Comparison of ENCODE assay signal across 7 cellular contexts in the genomic region with DNA sequence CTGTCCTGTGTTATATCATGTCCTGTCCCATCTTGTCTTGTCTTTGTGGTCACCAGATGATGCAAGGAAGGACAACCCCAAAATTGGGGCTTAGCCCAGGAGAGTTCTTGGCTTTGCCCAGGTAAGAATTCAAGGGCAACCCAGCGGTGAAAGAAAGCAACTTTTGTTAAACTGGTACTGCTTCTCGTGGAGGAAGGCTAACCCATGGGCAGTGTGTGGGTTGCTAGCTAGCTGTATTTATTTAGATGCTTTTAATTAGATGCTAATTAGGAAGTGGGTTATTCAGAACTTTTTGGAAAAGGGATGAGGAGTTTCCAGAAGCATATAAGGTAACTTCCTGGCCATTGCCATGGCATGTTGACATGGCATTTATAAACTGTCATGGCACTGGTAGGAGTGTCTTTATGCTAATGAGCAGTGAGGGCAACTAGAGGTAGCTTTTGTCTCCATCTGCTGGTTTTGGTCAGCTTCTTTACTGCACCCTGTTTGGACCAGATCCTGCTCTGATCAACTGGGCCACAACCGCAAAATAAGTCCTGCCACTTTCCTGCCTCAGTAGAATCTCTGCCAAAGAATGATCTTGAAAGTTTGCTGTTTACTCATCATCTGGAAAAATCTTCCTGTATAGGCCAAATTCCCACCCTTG.
A peak's percentile ranks its signal among the peaks of the same experiment; 100 is the strongest.
DNase-seq lines count a peak whose midpoint lies in the region; ATAC-seq lines count a peak whose summit lies in the region.
"Not testable (repeated sequence)": the region's sequence is repeated elsewhere in the genome, so short reads cannot be mapped to it uniquely, and the experiment has no call there.

No MANE protein-coding gene starts in this region.

- intact Hi-C loops in right cardiac atrium (cut with DNase I), result not testable (repeated sequence)

- H3K27me3 ChIP-seq in right cardiac atrium (ENCODE audit: control insufficient read depth, insufficient read depth), result not testable (repeated sequence)

- ATAC-seq in GM18502 (IDR thresholded peaks at IDR 0.05; ENCODE audit: poor library complexity, unreplicated experiment) (peak; percentile 71), GM19468 (IDR thresholded peaks at IDR 0.05; ENCODE audit: extremely low read depth, unreplicated experiment) (peak; percentile 76), HG03108 (IDR thresholded peaks at IDR 0.05; ENCODE audit: unreplicated experiment) (peak; percentile 63), T-helper 17 cell (peak; percentile 97), right cardiac atrium (peak; percentile 52 to 73)
- ATAC-seq in activated naive CD8-positive, alpha-beta T cell treated with anti-CD3 and anti-CD28 coated beads, Interleukin-2, amount 50 U/mL, for 24 hours, result peak; percentile 87
- peak; percentile 99 for ATAC-seq in naive thymus-derived CD8-positive, alpha-beta T cell

- not testable (repeated sequence) for DNase-seq in T-helper 17 cell; activated naive CD8-positive, alpha-beta T cell treated with anti-CD3 and anti-CD28 coated beads, Interleukin-2, amount 50 U/mL, for 24 hours; right cardiac atrium; naive thymus-derived CD8-positive, alpha-beta T cell

- not testable (repeated sequence) for H3K27ac Mint-ChIP-seq in T-helper 17 cell; activated naive CD8-positive, alpha-beta T cell treated with anti-CD3 and anti-CD28 coated beads, Interleukin-2, amount 50 U/mL, for 24 hours; naive thymus-derived CD8-positive, alpha-beta T cell

- not testable (repeated sequence) for H3K9me3 Mint-ChIP-seq in activated naive CD8-positive, alpha-beta T cell treated with anti-CD3 and anti-CD28 coated beads, Interleukin-2, amount 50 U/mL, for 24 hours; naive thymus-derived CD8-positive, alpha-beta T cell

- H3K4me3 ChIP-seq in right cardiac atrium (ENCODE audit: low read length), result not testable (repeated sequence)

- H3K9me3 ChIP-seq in T-helper 17 cell (ENCODE audit: control insufficient read depth, low read length, poor library complexity, severe bottlenecking); right cardiac atrium (ENCODE audit: control insufficient read depth, low read length): not testable (repeated sequence)

- not testable (repeated sequence) for H3K4me3 Mint-ChIP-seq in T-helper 17 cell; activated naive CD8-positive, alpha-beta T cell treated with anti-CD3 and anti-CD28 coated beads, Interleukin-2, amount 50 U/mL, for 24 hours; naive thymus-derived CD8-positive, alpha-beta T cell

- H3K27me3 Mint-ChIP-seq in T-helper 17 cell; activated naive CD8-positive, alpha-beta T cell treated with anti-CD3 and anti-CD28 coated beads, Interleukin-2, amount 50 U/mL, for 24 hours; naive thymus-derived CD8-positive, alpha-beta T cell: not testable (repeated sequence)

- POLR2A ChIA-PET in naive thymus-derived CD8-positive, alpha-beta T cell (lab: Charles Lee), result not testable (repeated sequence)

- not testable (repeated sequence) for H3K27ac ChIP-seq in right cardiac atrium (ENCODE audit: low read length)

- no CpG with 5 or more reads among the region's 3 CpGs for WGBS in right cardiac atrium

- not testable (repeated sequence) for H3K4me1 Mint-ChIP-seq in T-helper 17 cell; activated naive CD8-positive, alpha-beta T cell treated with anti-CD3 and anti-CD28 coated beads, Interleukin-2, amount 50 U/mL, for 24 hours; naive thymus-derived CD8-positive, alpha-beta T cell

- not testable (repeated sequence) for H3K4me1 ChIP-seq in right cardiac atrium (ENCODE audit: control insufficient read depth, insufficient read depth, low read length)

- not testable (repeated sequence) for H3K36me3 Mint-ChIP-seq in T-helper 17 cell (ENCODE audit: low read depth); activated naive CD8-positive, alpha-beta T cell treated with anti-CD3 and anti-CD28 coated beads, Interleukin-2, amount 50 U/mL, for 24 hours (ENCODE audit: low read depth); naive thymus-derived CD8-positive, alpha-beta T cell
